Comparison of ENCODE assay signal across 1 cellular context in genomic region chr14:30610719-30611388, GRCh38.
TF ChIP-seq lines count a peak whose summit lies in the region.

No MANE protein-coding gene starts in this region.

TF ChIP-seq in HepG2, 621 proteins besides CTCF, POLR2A, EP300 and RAD21 (continued from another document and continues in another):
- TF ChIP-seq CEBPZ (IDR thresholded peaks at IDR 0.05; ENCODE audit: low read length) (no peak), NFKB2 (CRISPR knock-in tag; IDR thresholded peaks at IDR 0.05; ENCODE audit: borderline replicate concordance) (no peak), ARNT2 (CRISPR knock-in tag; IDR thresholded peaks at IDR 0.05; ENCODE audit: low read depth) (no peak), CEBPG (CRISPR knock-in tag; IDR thresholded peaks at IDR 0.05) (peak; percentile 61; the same call in 1 of the 2 replicates), ZNF225 (CRISPR knock-in tag; IDR thresholded peaks at IDR 0.05) (no peak), ZBTB49 (CRISPR knock-in tag; IDR thresholded peaks at IDR 0.05; ENCODE audit: borderline replicate concordance) (no peak), ZNF761 (CRISPR knock-in tag; conservative IDR thresholded peaks at IDR 0.05) (no peak), CHD2 (IDR thresholded peaks at IDR 0.05; ENCODE audit: low read depth, low read length) (no peak), ZNF34 (CRISPR knock-in tag; IDR thresholded peaks at IDR 0.05; ENCODE audit: borderline replicate concordance) (no peak), HMGXB4 (CRISPR knock-in tag; IDR thresholded peaks at IDR 0.05; ENCODE audit: borderline replicate concordance in 1 of 2, low read depth in 1 of 2) (peak in 1 of 2 experiments; percentile 30; a peak in 1 of 4 replicates), POLR2G (IDR thresholded peaks at IDR 0.05; ENCODE audit: low read depth, low read length) (peak; percentile 32; the same call in 1 of the 2 replicates), CBFB (CRISPR knock-in tag; IDR thresholded peaks at IDR 0.05) (no peak), MXD1 (CRISPR knock-in tag; IDR thresholded peaks at IDR 0.05) (no peak), PRDM15 (CRISPR knock-in tag; IDR thresholded peaks at IDR 0.05) (no peak), FOXK1 (CRISPR knock-in tag; IDR thresholded peaks at IDR 0.05; ENCODE audit: borderline replicate concordance, low read depth) (no peak), TSC22D2 (CRISPR knock-in tag; IDR thresholded peaks at IDR 0.05; ENCODE audit: borderline replicate concordance) (no peak), KAT7 (CRISPR knock-in tag; IDR thresholded peaks at IDR 0.05; ENCODE audit: borderline replicate concordance) (no peak), ZNF616 (CRISPR knock-in tag; IDR thresholded peaks at IDR 0.05; ENCODE audit: low read depth) (no peak), HMGXB3 (CRISPR knock-in tag; IDR thresholded peaks at IDR 0.05; ENCODE audit: borderline replicate concordance) (no peak), RBM22 (optimal IDR thresholded peaks at IDR 0.05; ENCODE audit: low read length) (peak; percentile 98), YEATS2 (CRISPR knock-in tag; IDR thresholded peaks at IDR 0.05; ENCODE audit: borderline replicate concordance) (no peak), RFXANK (CRISPR knock-in tag; IDR thresholded peaks at IDR 0.05) (no peak), ZNF597 (CRISPR knock-in tag; IDR thresholded peaks at IDR 0.05) (no peak), POGK (CRISPR knock-in tag; conservative IDR thresholded peaks at IDR 0.05) (no peak), ZNF281 (CRISPR knock-in tag; IDR thresholded peaks at IDR 0.05; ENCODE audit: borderline replicate concordance) (no peak), MAZ (IDR thresholded peaks at IDR 0.05; ENCODE audit: borderline replicate concordance, low read depth, low read length) (no peak), MAZ (CRISPR knock-in tag; IDR thresholded peaks at IDR 0.05; ENCODE audit: low read depth) (0 out of 2 replicates have a peak, but pooled peaks have one; percentile 25), ZNF501 (CRISPR knock-in tag; IDR thresholded peaks at IDR 0.05) (no peak), KAT2B (IDR thresholded peaks at IDR 0.05; ENCODE audit: borderline replicate concordance, low read depth, low read length) (no peak), NR2F2 (IDR thresholded peaks at IDR 0.05; ENCODE audit: borderline replicate concordance, low read depth) (no peak), STAG1 (CRISPR knock-in tag; IDR thresholded peaks at IDR 0.05) (peak; percentile 69), TEAD2 (CRISPR knock-in tag; IDR thresholded peaks at IDR 0.05) (no peak), HDAC1 (CRISPR knock-in tag; IDR thresholded peaks at IDR 0.05) (no peak)
